23 cellular contexts compared by ENCODE assay signal in genomic region chr5:69477170-69477569, GRCh38. TPM values are rescaled to one million over a fixed set of nuclear protein-coding genes. Genes with fewer than 3 reads are reported as not detected.
A peak's percentile ranks its signal among the peaks of the same experiment; 100 is the strongest.
DNase-seq lines count a peak whose midpoint lies in the region; ATAC-seq, FAIRE-seq and TF ChIP-seq lines count a peak whose summit lies in the region.
"Had no signal": no experiment of that assay in that cellular context is flagged by ENCODE, and none has a peak within 500 bp of the region (broad histone marks: within the 10 kb centered on the region; RNA-seq: fewer than 3 reads in every experiment).

No MANE protein-coding gene starts in this region.

- intact Hi-C loops in endothelial cell of umbilical vein (cut with micrococcal nuclease), result loop anchor here (2.0 kb wide), 1 partner anchor 14 kb away; no protein-coding TSS in a partner anchor

- H3K9me1 ChIP-seq in endothelial cell of umbilical vein (replicated peaks; ENCODE audit: control insufficient read depth, extremely low read depth, insufficient read depth, low read length), result no peaks in the 10 kb centered on the region

- POLR2A ChIA-PET in SK-N-SH (lab: Yijun Ruan, JAX) (no interaction called here), endothelial cell of umbilical vein (lab: Charles Lee) (no interaction called here)

- no peak for TF ChIP-seq EP300 in SK-N-SH (IDR thresholded peaks at IDR 0.05; ENCODE audit: borderline replicate concordance in 1 of 2, low read depth in 1 of 2, low read length in 1 of 2)

- H3K4me3 ChIP-seq in SK-N-SH (ENCODE audit: low read depth in 2 of 2, low read length in 1 of 2), result no peak overlapping the region
- peak overlapping the region in 1 of 3 experiments; percentile 16 for H3K4me3 ChIP-seq in endothelial cell of umbilical vein (replicated peaks in 1 of 3; ENCODE audit: insufficient read depth in 1 of 3, low read depth in 1 of 3, low read length in 3 of 3)
- H3K4me3 ChIP-seq in smooth muscle cell, result no peak overlapping the region
- no peak overlapping the region for H3K4me3 ChIP-seq in hepatocyte
- H3K4me3 ChIP-seq: BLaER1 treated with 17β-estradiol and CSF1 and Interleukin-3, amounts not matched to agents 10 nM and 100 nM; GM23338 had no signal

- no peaks in the 10 kb centered on the region for H3K9me3 ChIP-seq in SK-N-SH
- H3K9me3 ChIP-seq in T-helper 17 cell (ENCODE audit: control insufficient read depth, low read length, poor library complexity, severe bottlenecking), result no peaks in the 10 kb centered on the region
- H3K9me3 ChIP-seq in endothelial cell of umbilical vein (replicated peaks; ENCODE audit: control insufficient read depth, insufficient read depth, low read length), result no peaks in the 10 kb centered on the region
- no peaks in the 10 kb centered on the region for H3K9me3 ChIP-seq in smooth muscle cell (replicated peaks; ENCODE audit: low read depth)
- no peaks in the 10 kb centered on the region for H3K9me3 ChIP-seq in hepatocyte (ENCODE audit: low read depth)
- H3K9me3 ChIP-seq: BLaER1 treated with 17β-estradiol and CSF1 and Interleukin-3, amounts not matched to agents 10 nM and 100 nM had no signal

- no peaks in the 10 kb centered on the region for H4K20me1 ChIP-seq in SK-N-SH (ENCODE audit: insufficient read depth)
- no peaks in the 10 kb centered on the region for H4K20me1 ChIP-seq in endothelial cell of umbilical vein (replicated peaks; ENCODE audit: control insufficient read depth, extremely low read depth, insufficient read depth, low read length)
- no peaks in the 10 kb centered on the region for H4K20me1 ChIP-seq in smooth muscle cell (ENCODE audit: low read depth)
- H4K20me1 ChIP-seq in hepatocyte (ENCODE audit: insufficient read depth, poor library complexity, severe bottlenecking), result no peaks in the 10 kb centered on the region
- H4K20me1 ChIP-seq: BLaER1 treated with 17β-estradiol and CSF1 and Interleukin-3, amounts not matched to agents 10 nM and 100 nM had no signal

- no TSS peak for BruUV-seq in endothelial cell of umbilical vein (replicated peaks; lab: Mats Ljungman, UMichigan)

- dilution Hi-C loops in endothelial cell of umbilical vein (cut with MboI; ENCODE audit: extremely low pct_ligation_motif_present, low sequenced_read_pairs), result no loop called here

- H3K79me2 ChIP-seq in SK-N-SH (ENCODE audit: insufficient read depth) (no peaks in the 10 kb centered on the region), endothelial cell of umbilical vein (ENCODE audit: control insufficient read depth, insufficient read depth, low read length) (no peaks in the 10 kb centered on the region), smooth muscle cell (ENCODE audit: low read depth) (no peaks in the 10 kb centered on the region), hepatocyte (no peaks in the 10 kb centered on the region)

- no peaks in the 10 kb centered on the region for H3K27me3 Mint-ChIP-seq in T-helper 17 cell
- H3K27me3 Mint-ChIP-seq: IgD-negative memory B cell had no signal

- TF ChIP-seq POLR2A in endothelial cell of umbilical vein (IDR thresholded peaks at IDR 0.05; ENCODE audit: low read depth, low read length), result no peak

- no peaks in the 10 kb centered on the region for H3K36me3 ChIP-seq in SK-N-SH (replicated peaks in 1 of 2; ENCODE audit: control insufficient read depth in 1 of 2, insufficient read depth in 2 of 2, low read length in 1 of 2)
- H3K36me3 ChIP-seq in endothelial cell of umbilical vein (ENCODE audit: control insufficient read depth in 2 of 2, extremely low read depth in 1 of 2, insufficient read depth in 2 of 2, low read length in 2 of 2), result no peaks in the 10 kb centered on the region
- no peaks in the 10 kb centered on the region for H3K36me3 ChIP-seq in smooth muscle cell (ENCODE audit: low read depth)
- no peaks in the 10 kb centered on the region for H3K36me3 ChIP-seq in hepatocyte (replicated peaks; ENCODE audit: insufficient read depth, low read depth)
- H3K36me3 ChIP-seq: BLaER1 treated with 17β-estradiol and CSF1 and Interleukin-3, amounts not matched to agents 10 nM and 100 nM had no signal

- TF ChIP-seq RAD21 in SK-N-SH (IDR thresholded peaks at IDR 0.05; ENCODE audit: low read length), result no peak

- no peak for TF ChIP-seq CTCF in SK-N-SH (IDR thresholded peaks at IDR 0.05)
- TF ChIP-seq CTCF in endothelial cell of umbilical vein (IDR thresholded peaks at IDR 0.05; ENCODE audit: extremely low read depth in 1 of 2, insufficient read depth in 1 of 2, low read depth in 1 of 2, low read length in 2 of 2), result no peak
- TF ChIP-seq CTCF in smooth muscle cell (IDR thresholded peaks at IDR 0.05; ENCODE audit: borderline replicate concordance, insufficient read depth, poor library complexity, severe bottlenecking), result no peak
- no peak for TF ChIP-seq CTCF in hepatocyte (IDR thresholded peaks at IDR 0.05; ENCODE audit: poor library complexity)

- peak overlapping the region; percentile 33; the same call in 1 of the 2 replicates for H2AFZ ChIP-seq in SK-N-SH (ENCODE audit: low read depth)
- peak overlapping the region; percentile 42 for H2AFZ ChIP-seq in endothelial cell of umbilical vein (ENCODE audit: low read depth, low read length)
- peak overlapping the region; percentile 5 for H2AFZ ChIP-seq in smooth muscle cell (ENCODE audit: low read depth)
- H2AFZ ChIP-seq in hepatocyte, result no peak overlapping the region
- H2AFZ ChIP-seq: GM23338 had no signal

- FAIRE-seq in endothelial cell of umbilical vein (lab: Jason Lieb, UNC), result peak; percentile 94
- FAIRE-seq: GM12892, GM18507, HepG2 had no signal

- no peak overlapping the region for H3K9ac ChIP-seq in SK-N-SH
- peak overlapping the region; percentile 39 for H3K9ac ChIP-seq in endothelial cell of umbilical vein (replicated peaks; ENCODE audit: extremely low read depth, insufficient read depth, low read length)
- no peak overlapping the region for H3K9ac ChIP-seq in smooth muscle cell (ENCODE audit: low read depth)
- H3K9ac ChIP-seq: BLaER1 treated with 17β-estradiol and CSF1 and Interleukin-3, amounts not matched to agents 10 nM and 100 nM had no signal

- H3K4me1 Mint-ChIP-seq in T-helper 17 cell, result peaks cover 6% of the 10 kb centered on the region
- H3K4me1 Mint-ChIP-seq: B cell, GM23338 had no signal

- H3K27me3 ChIP-seq in SK-N-SH (ENCODE audit: insufficient read depth), result no peaks in the 10 kb centered on the region
- H3K27me3 ChIP-seq in endothelial cell of umbilical vein (ENCODE audit: control insufficient read depth in 2 of 2, insufficient read depth in 2 of 2, low read length in 2 of 2), result no peaks in the 10 kb centered on the region
- no peaks in the 10 kb centered on the region for H3K27me3 ChIP-seq in smooth muscle cell (ENCODE audit: low read depth)
- no peaks in the 10 kb centered on the region for H3K27me3 ChIP-seq in hepatocyte
- H3K27me3 ChIP-seq: BLaER1 treated with 17β-estradiol and CSF1 and Interleukin-3, amounts not matched to agents 10 nM and 100 nM had no signal

- H3F3A ChIP-seq in SK-N-SH (replicated peaks; ENCODE audit: insufficient read depth) (no peaks in the 10 kb centered on the region), smooth muscle cell (ENCODE audit: low read depth) (no peaks in the 10 kb centered on the region)

- CTCF ChIA-PET in SK-N-SH (lab: Yijun Ruan, JAX), result no interaction called here
- CTCF ChIA-PET in endothelial cell of umbilical vein (lab: Charles Lee), result interaction anchor here (1.4 kb wide), 1 partner anchor 57 kb away, joined by 4 read pairs; no protein-coding TSS in a partner anchor

- H3K9me2 ChIP-seq in SK-N-SH, result no peaks in the 10 kb centered on the region
- no peaks in the 10 kb centered on the region for H3K9me2 ChIP-seq in hepatocyte (replicated peaks; ENCODE audit: insufficient read depth)

- H3K27ac ChIP-seq in SK-N-SH (ENCODE audit: low read depth in 2 of 2, low read length in 1 of 2) (no peak overlapping the region), endothelial cell of umbilical vein (ENCODE audit: insufficient read depth, low read depth, low read length) (peak overlapping the region; percentile 76), smooth muscle cell (ENCODE audit: low read depth) (no peak overlapping the region), hepatocyte (no peak overlapping the region)
- H3K27ac ChIP-seq: BLaER1 treated with 17β-estradiol and CSF1 and Interleukin-3, amounts not matched to agents 10 nM and 100 nM had no signal

- 32% methylated on average over 1 of the region's 1 CpG for WGBS in SK-N-SH (ENCODE audit: low lambda C conversion rate)
- WGBS in smooth muscle cell (ENCODE audit: low lambda C conversion rate), result 56% methylated on average over 1 of the region's 1 CpG
- WGBS in hepatocyte (ENCODE audit: low lambda C conversion rate, missing lambda C conversion rate), result 28% methylated on average over 1 of the region's 1 CpG

- H3K36me3 Mint-ChIP-seq in T-helper 17 cell (ENCODE audit: low read depth), result no peaks in the 10 kb centered on the region
- H3K36me3 Mint-ChIP-seq: CD8-positive, alpha-beta T cell; IgD-negative memory B cell had no signal

- no peak overlapping the region for H3K4me3 Mint-ChIP-seq in T-helper 17 cell
- H3K4me3 Mint-ChIP-seq: B cell; CD8-positive, alpha-beta T cell; GM23338; HFFc6; IgD-negative memory B cell had no signal

- H3K4me2 ChIP-seq in SK-N-SH, result no peak overlapping the region
- peak overlapping the region; percentile 60 for H3K4me2 ChIP-seq in endothelial cell of umbilical vein (ENCODE audit: insufficient read depth, low read length)
- H3K4me2 ChIP-seq in smooth muscle cell, result no peak overlapping the region
- no peak overlapping the region for H3K4me2 ChIP-seq in hepatocyte
- H3K4me2 ChIP-seq: BLaER1 treated with 17β-estradiol and CSF1 and Interleukin-3, amounts not matched to agents 10 nM and 100 nM; GM23338 had no signal

- peak overlapping the region; percentile 21 for H3K27ac Mint-ChIP-seq in T-helper 17 cell
- H3K27ac Mint-ChIP-seq: B cell; CD8-positive, alpha-beta T cell; GM23338; HFFc6; IgD-negative memory B cell had no signal

- H3K4me1 ChIP-seq in SK-N-SH (ENCODE audit: control insufficient read depth in 1 of 2, insufficient read depth in 2 of 2, low read depth in 1 of 2, low read length in 1 of 2) (no peaks in the 10 kb centered on the region), endothelial cell of umbilical vein (ENCODE audit: control insufficient read depth, extremely low read depth, insufficient read depth, low read length) (peaks cover 14% of the 10 kb centered on the region), smooth muscle cell (ENCODE audit: low read depth) (no peaks in the 10 kb centered on the region), hepatocyte (ENCODE audit: insufficient read depth) (no peaks in the 10 kb centered on the region)
- H3K4me1 ChIP-seq: BLaER1 treated with 17β-estradiol and CSF1 and Interleukin-3, amounts not matched to agents 10 nM and 100 nM had no signal

- no peak for ATAC-seq in SK-N-SH treated with all-trans-retinoic acid at 6 μM for 48 hours
- ATAC-seq in T-helper 17 cell, result no peak
- ATAC-seq: CD8-positive, alpha-beta T cell; GM23338; HCT116; HepG2 had no signal

- DNase-seq in SK-N-SH, result no peak
- no peak for DNase-seq in T-helper 17 cell
- DNase-seq in endothelial cell of umbilical vein (ENCODE audit: low read depth, low spot score), result peak; percentile 86
- no peak for DNase-seq in smooth muscle cell (lab: John Stamatoyannopoulos, UW; ENCODE audit: unreplicated experiment)
- DNase-seq in NOMO-1 (lab: John Stamatoyannopoulos, UW; ENCODE audit: unreplicated experiment in 2 of 2), result no peak
- DNase-seq in hepatocyte (ENCODE audit: low spot score), result no peak
- no peak for DNase-seq in SW 1271 (lab: John Stamatoyannopoulos, UW)
- DNase-seq: 8988T; Calu3; CD8-positive, alpha-beta T cell; DMS79; GDM1; H7; HFFc6 had no signal

RNA-seq across cellular contexts. Expression of gene OCLN, which starts 15.4 kb away (rescaled TPM):
- polyA plus RNA-seq in SK-N-SH (2012; rRNA removed), result 6.5 and 7.4 TPM in 2 replicates
- 7.2 and 8.0 TPM in 2 replicates for polyA plus RNA-seq in SK-N-SH (2012; cell fraction: cytosol; rRNA removed)
- polyA plus RNA-seq in SK-N-SH (2012; cell fraction: nucleus; rRNA removed), result 3.8 and 10.0 TPM in 2 replicates
- total RNA-seq in T-helper 17 cell, result 1 to 10 TPM; 2.0 to 9.0 TPM
- 18.2 and 22.3 TPM in 2 replicates for total RNA-seq in endothelial cell of umbilical vein
- 9.6 and 11.2 TPM in 2 replicates for polyA plus RNA-seq in endothelial cell of umbilical vein
- 6.7 and 7.6 TPM in 2 replicates for polyA plus RNA-seq in endothelial cell of umbilical vein (2011; cell fraction: cytosol; rRNA removed)
- polyA plus RNA-seq in endothelial cell of umbilical vein (2011; cell fraction: nucleus; rRNA removed), result 14.6 and 18.6 TPM in 2 replicates
- polyA plus RNA-seq in endothelial cell of umbilical vein (2012), result 4.6 and 5.6 TPM in 2 replicates
- 48.1 and 58.5 TPM in 2 replicates for polyA minus RNA-seq in endothelial cell of umbilical vein
- 0.92 TPM for polyA minus RNA-seq in endothelial cell of umbilical vein (2011; cell fraction: cytosol; rRNA and poly(A)+ RNA removed)
- polyA minus RNA-seq in endothelial cell of umbilical vein (2011; cell fraction: nucleus; rRNA and poly(A)+ RNA removed), result 16.9 and 22.0 TPM in 2 replicates
- 9.0 and 10.4 TPM in 2 replicates for total RNA-seq in smooth muscle cell
- 0.94 and 4.1 TPM in 2 replicates for polyA plus RNA-seq in smooth muscle cell
- 119 and 140 TPM in 2 replicates for total RNA-seq in hepatocyte
- 49.6 and 72.7 TPM in 2 replicates for polyA plus RNA-seq in hepatocyte
